Comparison of ENCODE assay signal across 27 cellular contexts in the genomic region with DNA sequence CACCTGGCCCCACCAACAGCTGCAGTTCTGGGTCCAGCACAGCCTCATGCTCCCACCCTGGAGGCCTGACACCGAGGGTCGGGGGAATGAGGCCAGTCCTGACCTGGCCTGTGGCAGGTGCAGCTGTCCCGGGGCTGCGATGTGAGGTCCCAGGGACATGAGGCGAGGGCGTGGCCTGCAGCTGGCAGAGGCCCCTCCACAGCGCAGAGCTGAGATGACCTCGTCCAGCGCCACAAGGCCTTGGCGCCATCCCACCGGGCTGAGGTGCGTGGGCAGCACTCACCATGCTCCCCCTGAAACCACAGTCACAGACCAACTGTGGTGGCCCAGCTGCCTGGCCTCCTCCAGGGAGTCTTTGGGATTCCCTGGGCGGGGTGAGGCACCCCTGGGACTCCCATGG. TPM values are rescaled to one million over a fixed set of nuclear protein-coding genes. Genes with fewer than 3 reads are reported as not detected.
"Had no signal": no experiment of that assay in that cellular context is flagged by ENCODE, and none has a peak within 500 bp of the region (broad histone marks: within the 10 kb centered on the region; RNA-seq: fewer than 3 reads in every experiment).

No MANE protein-coding gene starts in this region.

- H3K27me3 ChIP-seq: ascending aorta had no signal

- H3K36me3 ChIP-seq: ascending aorta, breast epithelium, cardiac muscle cell, gastrocnemius medialis, heart right ventricle had no signal

- H3K27ac ChIP-seq: ascending aorta, breast epithelium, cardiac muscle cell, coronary artery, dorsolateral prefrontal cortex, gastrocnemius medialis, heart right ventricle had no signal

- DNase-seq: activated CD4-positive, alpha-beta memory T cell treated with anti-CD3 and anti-CD28 coated beads, Interleukin-2, amount 10 ng/mL, durations not matched to agents 7 days and 5 days; activated CD4-positive, alpha-beta T cell treated with anti-CD3 and anti-CD28 coated beads for 1 hour; activated CD4-positive, alpha-beta T cell treated with anti-CD3 and anti-CD28 coated beads for 4 hours; activated CD4-positive, alpha-beta T cell treated with anti-CD3 and anti-CD28 coated beads, Interleukin-2, amount 10 ng/mL, durations not matched to agents 7 days and 5 days; activated CD4-positive, alpha-beta T cell treated with anti-CD3 and anti-CD28 coated beads, Interleukin-2, amount 50 U/mL, for 4 hours; activated CD8-positive, alpha-beta memory T cell treated with anti-CD3 and anti-CD28 coated beads, Interleukin-2, amount 50 U/mL, for 48 hours; activated gamma-delta T cell; activated naive CD4-positive, alpha-beta T cell; activated naive CD4-positive, alpha-beta T cell treated with anti-CD3 and anti-CD28 coated beads, Interleukin-2, amount 10 ng/mL, durations not matched to agents 7 days and 5 days; activated naive CD8-positive, alpha-beta T cell treated with anti-CD3 and anti-CD28 coated beads, Interleukin-2, amount 10 ng/mL, durations not matched to agents 7 days and 5 days; activated T-cell treated with anti-CD3 and anti-CD28 coated beads for 4 hours; activated T-cell treated with anti-CD3 and anti-CD28 coated beads, Interleukin-2, amount 50 U/mL, for 24 hours; activated T-cell treated with anti-CD3 and anti-CD28 coated beads, Interleukin-2, amount 50 U/mL, for 72 hours; dorsolateral prefrontal cortex; effector memory CD4-positive, alpha-beta T cell; endodermal cell; foreskin fibroblast; gastrocnemius medialis; glutamatergic neuron; T-helper 2 cell had no signal

- H3K4me3 ChIP-seq: ascending aorta, breast epithelium, cardiac muscle cell, coronary artery, dorsolateral prefrontal cortex, gastrocnemius medialis, heart right ventricle had no signal

- H3K4me1 ChIP-seq: breast epithelium, gastrocnemius medialis had no signal

- H3K9me3 ChIP-seq: ascending aorta, gastrocnemius medialis had no signal

RNA-seq across cellular contexts. Expression of a gene that starts 26.6 kb away (rescaled TPM):
- total RNA-seq: activated CD4-positive, alpha-beta memory T cell treated with anti-CD3 and anti-CD28 coated beads, Interleukin-2, amount 10 ng/mL, durations not matched to agents 7 days and 5 days; activated CD4-positive, alpha-beta T cell treated with anti-CD3 and anti-CD28 coated beads, Interleukin-2, amount 10 ng/mL, durations not matched to agents 7 days and 5 days; activated naive CD8-positive, alpha-beta T cell treated with anti-CD3 and anti-CD28 coated beads, Interleukin-2, amount 10 ng/mL, durations not matched to agents 7 days and 5 days; activated T-cell treated with anti-CD3 and anti-CD28 coated beads, Interleukin-2, amount 50 U/mL, for 72 hours; epithelial cell of proximal tubule; T-helper 1 cell treated with Interleukin-12 subunit alpha and Interleukin-12 subunit beta and Interleukin-4 antibody, amounts not matched to agents 30 ng/mL and 1 ng/mL, for 36 hours had no signal
